1 cellular context compared by ENCODE assay signal in the genomic region with DNA sequence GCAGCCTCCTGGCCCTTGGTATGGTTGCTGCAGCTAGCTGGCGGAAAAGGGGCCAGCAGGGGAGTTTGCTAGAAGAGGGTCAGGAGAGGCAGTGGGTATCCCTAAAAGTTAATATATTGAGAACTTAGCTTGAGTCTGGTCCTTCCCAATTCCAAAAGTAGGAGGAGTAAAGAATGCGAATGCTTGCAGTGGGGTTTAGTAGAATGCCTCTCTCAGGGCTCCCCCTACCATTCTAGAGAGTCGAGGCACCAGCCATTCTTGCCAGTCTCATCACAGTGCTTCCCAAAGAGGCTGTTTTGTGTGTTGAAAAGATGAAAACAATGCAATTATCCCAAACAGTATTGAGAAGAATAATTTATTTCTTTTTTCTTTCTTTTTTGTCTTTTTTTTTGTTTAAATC.
A peak's percentile ranks its signal among the peaks of the same experiment; 100 is the strongest.
TF ChIP-seq lines count a peak whose summit lies in the region.

No MANE protein-coding gene starts in this region.

TF ChIP-seq in HepG2, 621 proteins besides CTCF, POLR2A, EP300 and RAD21:
- TF ChIP-seq ZBTB8A (CRISPR knock-in tag; IDR thresholded peaks at IDR 0.05; ENCODE audit: borderline replicate concordance, low read depth) (no peak), U2AF1 (optimal IDR thresholded peaks at IDR 0.05; ENCODE audit: low read depth, low read length) (no peak), ZNF335 (CRISPR knock-in tag; IDR thresholded peaks at IDR 0.05) (no peak), ZNF12 (CRISPR knock-in tag; IDR thresholded peaks at IDR 0.05) (no peak), ATF1 (CRISPR knock-in tag; IDR thresholded peaks at IDR 0.05) (0 out of 2 replicates have a peak, but pooled peaks have one; percentile 19), THAP11 (CRISPR knock-in tag; IDR thresholded peaks at IDR 0.05) (no peak), HNRNPK (IDR thresholded peaks at IDR 0.05; ENCODE audit: low read depth, low read length, poor library complexity, severe bottlenecking) (no peak), ZNF83 (CRISPR knock-in tag; IDR thresholded peaks at IDR 0.05; ENCODE audit: borderline replicate concordance) (no peak), ZNF24 (IDR thresholded peaks at IDR 0.05) (no peak)
- TF ChIP-seq, protein P1, sequence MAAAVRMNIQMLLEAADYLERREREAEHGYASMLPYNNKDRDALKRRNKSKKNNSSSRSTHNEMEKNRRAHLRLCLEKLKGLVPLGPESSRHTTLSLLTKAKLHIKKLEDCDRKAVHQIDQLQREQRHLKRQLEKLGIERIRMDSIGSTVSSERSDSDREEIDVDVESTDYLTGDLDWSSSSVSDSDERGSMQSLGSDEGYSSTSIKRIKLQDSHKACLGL (CRISPR knock-in tag; IDR thresholded peaks at IDR 0.05) = no peak
- TF ChIP-seq, protein P2, sequence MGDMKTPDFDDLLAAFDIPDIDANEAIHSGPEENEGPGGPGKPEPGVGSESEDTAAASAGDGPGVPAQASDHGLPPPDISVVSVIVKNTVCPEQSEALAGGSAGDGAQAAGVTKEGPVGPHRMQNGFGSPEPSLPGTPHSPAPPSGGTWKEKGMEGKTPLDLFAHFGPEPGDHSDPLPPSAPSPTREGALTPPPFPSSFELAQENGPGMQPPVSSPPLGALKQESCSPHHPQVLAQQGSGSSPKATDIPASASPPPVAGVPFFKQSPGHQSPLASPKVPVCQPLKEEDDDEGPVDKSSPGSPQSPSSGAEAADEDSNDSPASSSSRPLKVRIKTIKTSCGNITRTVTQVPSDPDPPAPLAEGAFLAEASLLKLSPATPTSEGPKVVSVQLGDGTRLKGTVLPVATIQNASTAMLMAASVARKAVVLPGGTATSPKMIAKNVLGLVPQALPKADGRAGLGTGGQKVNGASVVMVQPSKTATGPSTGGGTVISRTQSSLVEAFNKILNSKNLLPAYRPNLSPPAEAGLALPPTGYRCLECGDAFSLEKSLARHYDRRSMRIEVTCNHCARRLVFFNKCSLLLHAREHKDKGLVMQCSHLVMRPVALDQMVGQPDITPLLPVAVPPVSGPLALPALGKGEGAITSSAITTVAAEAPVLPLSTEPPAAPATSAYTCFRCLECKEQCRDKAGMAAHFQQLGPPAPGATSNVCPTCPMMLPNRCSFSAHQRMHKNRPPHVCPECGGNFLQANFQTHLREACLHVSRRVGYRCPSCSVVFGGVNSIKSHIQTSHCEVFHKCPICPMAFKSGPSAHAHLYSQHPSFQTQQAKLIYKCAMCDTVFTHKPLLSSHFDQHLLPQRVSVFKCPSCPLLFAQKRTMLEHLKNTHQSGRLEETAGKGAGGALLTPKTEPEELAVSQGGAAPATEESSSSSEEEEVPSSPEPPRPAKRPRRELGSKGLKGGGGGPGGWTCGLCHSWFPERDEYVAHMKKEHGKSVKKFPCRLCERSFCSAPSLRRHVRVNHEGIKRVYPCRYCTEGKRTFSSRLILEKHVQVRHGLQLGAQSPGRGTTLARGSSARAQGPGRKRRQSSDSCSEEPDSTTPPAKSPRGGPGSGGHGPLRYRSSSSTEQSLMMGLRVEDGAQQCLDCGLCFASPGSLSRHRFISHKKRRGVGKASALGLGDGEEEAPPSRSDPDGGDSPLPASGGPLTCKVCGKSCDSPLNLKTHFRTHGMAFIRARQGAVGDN (CRISPR knock-in tag; IDR thresholded peaks at IDR 0.05) = no peak
- TF ChIP-seq, protein P3, sequence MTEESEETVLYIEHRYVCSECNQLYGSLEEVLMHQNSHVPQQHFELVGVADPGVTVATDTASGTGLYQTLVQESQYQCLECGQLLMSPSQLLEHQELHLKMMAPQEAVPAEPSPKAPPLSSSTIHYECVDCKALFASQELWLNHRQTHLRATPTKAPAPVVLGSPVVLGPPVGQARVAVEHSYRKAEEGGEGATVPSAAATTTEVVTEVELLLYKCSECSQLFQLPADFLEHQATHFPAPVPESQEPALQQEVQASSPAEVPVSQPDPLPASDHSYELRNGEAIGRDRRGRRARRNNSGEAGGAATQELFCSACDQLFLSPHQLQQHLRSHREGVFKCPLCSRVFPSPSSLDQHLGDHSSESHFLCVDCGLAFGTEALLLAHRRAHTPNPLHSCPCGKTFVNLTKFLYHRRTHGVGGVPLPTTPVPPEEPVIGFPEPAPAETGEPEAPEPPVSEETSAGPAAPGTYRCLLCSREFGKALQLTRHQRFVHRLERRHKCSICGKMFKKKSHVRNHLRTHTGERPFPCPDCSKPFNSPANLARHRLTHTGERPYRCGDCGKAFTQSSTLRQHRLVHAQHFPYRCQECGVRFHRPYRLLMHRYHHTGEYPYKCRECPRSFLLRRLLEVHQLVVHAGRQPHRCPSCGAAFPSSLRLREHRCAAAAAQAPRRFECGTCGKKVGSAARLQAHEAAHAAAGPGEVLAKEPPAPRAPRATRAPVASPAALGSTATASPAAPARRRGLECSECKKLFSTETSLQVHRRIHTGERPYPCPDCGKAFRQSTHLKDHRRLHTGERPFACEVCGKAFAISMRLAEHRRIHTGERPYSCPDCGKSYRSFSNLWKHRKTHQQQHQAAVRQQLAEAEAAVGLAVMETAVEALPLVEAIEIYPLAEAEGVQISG (CRISPR knock-in tag; IDR thresholded peaks at IDR 0.05) = no peak
- TF ChIP-seq, protein P4, sequence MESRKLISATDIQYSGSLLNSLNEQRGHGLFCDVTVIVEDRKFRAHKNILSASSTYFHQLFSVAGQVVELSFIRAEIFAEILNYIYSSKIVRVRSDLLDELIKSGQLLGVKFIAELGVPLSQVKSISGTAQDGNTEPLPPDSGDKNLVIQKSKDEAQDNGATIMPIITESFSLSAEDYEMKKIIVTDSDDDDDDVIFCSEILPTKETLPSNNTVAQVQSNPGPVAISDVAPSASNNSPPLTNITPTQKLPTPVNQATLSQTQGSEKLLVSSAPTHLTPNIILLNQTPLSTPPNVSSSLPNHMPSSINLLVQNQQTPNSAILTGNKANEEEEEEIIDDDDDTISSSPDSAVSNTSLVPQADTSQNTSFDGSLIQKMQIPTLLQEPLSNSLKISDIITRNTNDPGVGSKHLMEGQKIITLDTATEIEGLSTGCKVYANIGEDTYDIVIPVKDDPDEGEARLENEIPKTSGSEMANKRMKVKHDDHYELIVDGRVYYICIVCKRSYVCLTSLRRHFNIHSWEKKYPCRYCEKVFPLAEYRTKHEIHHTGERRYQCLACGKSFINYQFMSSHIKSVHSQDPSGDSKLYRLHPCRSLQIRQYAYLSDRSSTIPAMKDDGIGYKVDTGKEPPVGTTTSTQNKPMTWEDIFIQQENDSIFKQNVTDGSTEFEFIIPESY (CRISPR knock-in tag; IDR thresholded peaks at IDR 0.05) = 0 out of 2 replicates have a peak, but pooled peaks have one; percentile 43
- TF ChIP-seq, protein P5, sequence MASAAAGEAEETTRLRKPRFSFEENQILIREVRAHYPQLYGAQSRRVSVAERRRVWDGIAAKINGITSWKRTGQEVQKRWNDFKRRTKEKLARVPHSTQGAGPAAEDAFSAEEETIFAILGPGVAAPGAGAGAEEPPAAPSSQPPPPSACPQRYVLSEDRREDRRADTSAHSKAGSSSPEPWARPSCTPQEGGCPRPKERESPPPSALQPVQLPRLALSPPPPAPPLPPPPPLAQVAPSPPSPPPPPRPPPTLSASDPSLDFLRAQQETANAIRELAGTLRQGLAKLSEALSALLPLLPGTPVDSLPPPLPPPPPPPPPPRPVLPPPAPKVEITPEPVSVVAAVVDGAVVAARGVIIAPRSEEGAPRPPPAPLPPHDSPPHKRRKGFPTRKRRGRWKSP (CRISPR knock-in tag; IDR thresholded peaks at IDR 0.05) = peak; percentile 9; the same call in 1 of the 2 replicates
TF ChIP-seq in HepG2: peak in this region for 3.
